Comparison of ENCODE assay signal across 1 cellular context in the genomic region with DNA sequence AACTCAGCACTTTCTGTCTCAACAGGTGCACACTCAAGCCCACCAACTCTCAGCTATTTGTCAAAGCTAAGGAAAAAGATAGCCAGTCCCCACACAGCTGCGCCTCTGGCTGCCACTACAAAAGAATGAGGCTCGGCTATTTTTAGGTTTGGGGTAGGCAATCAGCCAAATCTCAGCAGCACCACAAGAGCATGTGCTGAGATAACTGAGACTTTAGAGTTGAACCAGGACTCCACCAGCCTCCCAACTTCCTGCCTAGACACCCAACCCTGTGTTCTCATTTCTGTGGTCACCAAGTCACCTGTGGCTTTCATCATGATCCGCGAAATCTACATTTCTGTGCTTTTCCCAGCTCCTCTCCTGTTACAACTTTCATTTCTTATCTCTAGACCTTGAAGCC.
TF ChIP-seq lines count a peak whose summit lies in the region.

No MANE protein-coding gene starts in this region.

TF ChIP-seq in GM23338, 12 proteins besides CTCF, POLR2A, EP300 and RAD21 (continued from another document):
- TF ChIP-seq, protein P1, sequence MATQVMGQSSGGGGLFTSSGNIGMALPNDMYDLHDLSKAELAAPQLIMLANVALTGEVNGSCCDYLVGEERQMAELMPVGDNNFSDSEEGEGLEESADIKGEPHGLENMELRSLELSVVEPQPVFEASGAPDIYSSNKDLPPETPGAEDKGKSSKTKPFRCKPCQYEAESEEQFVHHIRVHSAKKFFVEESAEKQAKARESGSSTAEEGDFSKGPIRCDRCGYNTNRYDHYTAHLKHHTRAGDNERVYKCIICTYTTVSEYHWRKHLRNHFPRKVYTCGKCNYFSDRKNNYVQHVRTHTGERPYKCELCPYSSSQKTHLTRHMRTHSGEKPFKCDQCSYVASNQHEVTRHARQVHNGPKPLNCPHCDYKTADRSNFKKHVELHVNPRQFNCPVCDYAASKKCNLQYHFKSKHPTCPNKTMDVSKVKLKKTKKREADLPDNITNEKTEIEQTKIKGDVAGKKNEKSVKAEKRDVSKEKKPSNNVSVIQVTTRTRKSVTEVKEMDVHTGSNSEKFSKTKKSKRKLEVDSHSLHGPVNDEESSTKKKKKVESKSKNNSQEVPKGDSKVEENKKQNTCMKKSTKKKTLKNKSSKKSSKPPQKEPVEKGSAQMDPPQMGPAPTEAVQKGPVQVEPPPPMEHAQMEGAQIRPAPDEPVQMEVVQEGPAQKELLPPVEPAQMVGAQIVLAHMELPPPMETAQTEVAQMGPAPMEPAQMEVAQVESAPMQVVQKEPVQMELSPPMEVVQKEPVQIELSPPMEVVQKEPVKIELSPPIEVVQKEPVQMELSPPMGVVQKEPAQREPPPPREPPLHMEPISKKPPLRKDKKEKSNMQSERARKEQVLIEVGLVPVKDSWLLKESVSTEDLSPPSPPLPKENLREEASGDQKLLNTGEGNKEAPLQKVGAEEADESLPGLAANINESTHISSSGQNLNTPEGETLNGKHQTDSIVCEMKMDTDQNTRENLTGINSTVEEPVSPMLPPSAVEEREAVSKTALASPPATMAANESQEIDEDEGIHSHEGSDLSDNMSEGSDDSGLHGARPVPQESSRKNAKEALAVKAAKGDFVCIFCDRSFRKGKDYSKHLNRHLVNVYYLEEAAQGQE (IDR thresholded peaks at IDR 0.05; ENCODE audit: unreplicated experiment), result no peak
- no peak for TF ChIP-seq POLR2AphosphoS5 (IDR thresholded peaks at IDR 0.05; ENCODE audit: low read depth)
